ENCODE assay signal across 23 cellular contexts in genomic region chr1:167033646-167034045, GRCh38. TPM values are rescaled to one million over a fixed set of nuclear protein-coding genes. Genes with fewer than 3 reads are reported as not detected.
DNase-seq lines count a peak whose midpoint lies in the region; ATAC-seq, FAIRE-seq and TF ChIP-seq lines count a peak whose summit lies in the region.
"Had no signal": no experiment of that assay in that cellular context is flagged by ENCODE, and none has a peak within 500 bp of the region (broad histone marks: within the 10 kb centered on the region; RNA-seq: fewer than 3 reads in every experiment).

No MANE protein-coding gene starts in this region.

- H3K4me1 ChIP-seq in liver (ENCODE audit: control insufficient read depth in 4 of 4, insufficient read depth in 4 of 4, low read length in 3 of 4) (peaks cover 0 to 9% (median 0%) of the 10 kb centered on the region in 4 donors), HepG2 (ENCODE audit: insufficient read depth, low read length) (no peaks in the 10 kb centered on the region), spleen (no peaks in the 10 kb centered on the region)

- TF ChIP-seq CTCF in liver (IDR thresholded peaks at IDR 0.05; ENCODE audit: low read depth, low read length, missing input control) (no peak), HepG2 (CRISPR knock-in tag; IDR thresholded peaks at IDR 0.05) (no peak), bronchial epithelial cell (IDR thresholded peaks at IDR 0.05; ENCODE audit: insufficient read depth, low read length, severe bottlenecking) (no peak), spleen (IDR thresholded peaks at IDR 0.05 in 8 of 11, conservative IDR thresholded peaks at IDR 0.05 in 3 of 11) (no peak)
- no peak for TF ChIP-seq CTCF in CD4-positive, alpha-beta T cell (IDR thresholded peaks at IDR 0.05)

- BruUV-seq in HepG2 (replicated peaks; lab: Mats Ljungman, UMichigan), result no TSS peak

- POLR2A ChIA-PET in HepG2 (lab: Yijun Ruan, JAX), result no interaction called here
- POLR2A ChIA-PET in CD4-positive, alpha-beta T cell (lab: Charles Lee), result interaction anchor here (0.6 to 0.7 kb wide), 3 partner anchors 42 to 96 kb away, joined by 3 read pairs; no protein-coding TSS in a partner anchor

- no peak overlapping the region for H2AFZ ChIP-seq in HepG2 (ENCODE audit: low read length)

- no peaks in the 10 kb centered on the region for H3K4me1 Mint-ChIP-seq in CD4-positive, alpha-beta T cell (ENCODE audit: low read depth)

- H3K27ac Mint-ChIP-seq in CD4-positive, alpha-beta T cell, result no peak overlapping the region
- H3K27ac Mint-ChIP-seq: HFFc6 had no signal

- WGBS in liver, result 35% methylated on average over 2 of the region's 2 CpGs
- WGBS in HepG2 (ENCODE audit: low lambda C conversion rate), result 3% methylated on average over 2 of the region's 2 CpGs
- 68 to 81% (median 74%) methylated on average over 2 of the region's 2 CpGs for WGBS in spleen, 5 donors

- H3K27me3 Mint-ChIP-seq in CD4-positive, alpha-beta T cell, result peaks cover 3% of the 10 kb centered on the region

- TF ChIP-seq EP300 in HepG2 (IDR thresholded peaks at IDR 0.05; ENCODE audit: low read depth in 2 of 2, low read length in 2 of 2) (no peak), HepG2 (CRISPR knock-in tag; IDR thresholded peaks at IDR 0.05; ENCODE audit: borderline replicate concordance) (no peak)

- no peak overlapping the region for H3K4me2 ChIP-seq in HepG2 (ENCODE audit: low read depth, low read length)
- H3K4me2 ChIP-seq: KMS-11 had no signal

- TF ChIP-seq RAD21 in liver (IDR thresholded peaks at IDR 0.05), result no peak
- TF ChIP-seq RAD21 in HepG2 (CRISPR knock-in tag; IDR thresholded peaks at IDR 0.05), result no peak

- no peak overlapping the region for H3K4me3 ChIP-seq in liver (ENCODE audit: low read depth in 1 of 3, low read length in 3 of 3)
- no peak overlapping the region for H3K4me3 ChIP-seq in HepG2 (replicated peaks in 1 of 3; ENCODE audit: insufficient read depth in 1 of 3, low read depth in 2 of 3, low read length in 3 of 3)
- no peak overlapping the region for H3K4me3 ChIP-seq in bronchial epithelial cell (ENCODE audit: low read depth, low read length)
- no peak overlapping the region for H3K4me3 ChIP-seq in spleen
- H3K4me3 ChIP-seq: SK-N-MC had no signal

- no peaks in the 10 kb centered on the region for H3K79me2 ChIP-seq in HepG2 (ENCODE audit: insufficient read depth, low read length)

- no peaks in the 10 kb centered on the region for H4K20me1 ChIP-seq in HepG2 (ENCODE audit: insufficient read depth, low read length)

- H3K27ac ChIP-seq in liver (ENCODE audit: low read depth in 1 of 2, low read length in 2 of 2) (no peak overlapping the region), HepG2 (ENCODE audit: extremely low read length, insufficient read depth, low read length) (no peak overlapping the region), spleen (no peak overlapping the region)
- no peak overlapping the region for H3K27ac ChIP-seq in CD4-positive, alpha-beta T cell (ENCODE audit: low read depth, low read length)
- H3K27ac ChIP-seq: 22Rv1, C4-2B, KMS-11, SK-N-MC had no signal

- H3K9me3 Mint-ChIP-seq in CD4-positive, alpha-beta T cell, result no peaks in the 10 kb centered on the region
- H3K9me3 Mint-ChIP-seq: HFFc6 had no signal

- DNase-seq in NCI-H1092 treated with DMSO at 0.1 percent for 48 hours (lab: John Stamatoyannopoulos, UW), result peak; percentile 12
- no peak for DNase-seq in NCI-H1092 (lab: John Stamatoyannopoulos, UW)
- DNase-seq in HepG2 (ENCODE audit: low spot score), result no peak
- DNase-seq in bronchial epithelial cell (ENCODE audit: low read depth), result no peak
- no peak for DNase-seq in cerebellar cortex (ENCODE audit: low spot score)
- DNase-seq in CD4-positive, alpha-beta T cell, result no peak
- DNase-seq in spleen, result no peak
- DNase-seq: AML-193; DMS79 treated with DMSO at 0.1 percent for 48 hours; HFFc6; MV-4-11; NCI-H2029 treated with DMSO at 0.1 percent for 48 hours; NCI-H446; NCI-H69; NK-92 treated with Interleukin-12 subunit alpha and Interleukin-12 subunit beta, amount 100 ng/mL, for 24 hours; SHP77 had no signal

- H3K4me3 Mint-ChIP-seq in CD4-positive, alpha-beta T cell, result no peak overlapping the region
- H3K4me3 Mint-ChIP-seq: HFFc6 had no signal

- no peak for ATAC-seq in HepG2
- no peak for ATAC-seq in CD4-positive, alpha-beta T cell (ENCODE audit: poor library complexity)

- H3K27me3 ChIP-seq in liver (ENCODE audit: control insufficient read depth in 4 of 4, insufficient read depth in 4 of 4, low read length in 3 of 4) (no peaks in the 10 kb centered on the region), HepG2 (ENCODE audit: control insufficient read depth in 1 of 2, insufficient read depth in 2 of 2, low read length in 2 of 2) (no peaks in the 10 kb centered on the region), bronchial epithelial cell (ENCODE audit: control insufficient read depth, insufficient read depth, low read length) (peaks cover 3% of the 10 kb centered on the region), spleen (replicated peaks in 1 of 7) (peaks cover 0 to 18% (median 0%) of the 10 kb centered on the region in 7 donors)
- no peaks in the 10 kb centered on the region for H3K27me3 ChIP-seq in CD4-positive, alpha-beta T cell (ENCODE audit: control insufficient read depth, insufficient read depth, low read length)

- in situ Hi-C loops in HepG2 (cut with HindIII; ENCODE audit: extremely low pct_ligation_motif_present, low pct_unique_long_range_greater_than_20kb), result no loop called here

- H3K9ac ChIP-seq in liver (ENCODE audit: low read depth in 1 of 2, low read length in 2 of 2), result no peak overlapping the region
- H3K9ac ChIP-seq in HepG2 (ENCODE audit: insufficient read depth, low read depth, low read length), result no peak overlapping the region
- H3K9ac ChIP-seq: KMS-11 had no signal

- FAIRE-seq in HepG2 (lab: Jason Lieb, UNC), result no peak
- FAIRE-seq in bronchial epithelial cell (lab: Jason Lieb, UNC), result peak; percentile 52
- FAIRE-seq: H54, RCC 7860 had no signal

- CTCF ChIA-PET in HepG2 (lab: Yijun Ruan, JAX; ENCODE audit: low intra/inter-chr PET ratio, low total read pairs), result no interaction called here
- CTCF ChIA-PET in CD4-positive, alpha-beta T cell (lab: Charles Lee), result no interaction called here

- TF ChIP-seq POLR2A in HepG2 (IDR thresholded peaks at IDR 0.05; ENCODE audit: insufficient read depth in 1 of 2, low read depth in 2 of 2, low read length in 2 of 2), result no peak
- no peak for TF ChIP-seq POLR2A in spleen (IDR thresholded peaks at IDR 0.05)

- intact Hi-C loops in HepG2 (cut with micrococcal nuclease; ENCODE audit: unreplicated experiment), result no loop called here
- intact Hi-C loops in CD4-positive, alpha-beta T cell (cut with DNase I, micrococcal nuclease), result no loop called here
- intact Hi-C loops in spleen (cut with DNase I; ENCODE audit: low total_unique reads), result no loop called here

- H3K36me3 Mint-ChIP-seq in CD4-positive, alpha-beta T cell (ENCODE audit: low read depth), result no peaks in the 10 kb centered on the region

- H3K9me3 ChIP-seq in liver (ENCODE audit: control insufficient read depth in 4 of 4, low read length in 3 of 4), result no peaks in the 10 kb centered on the region
- H3K9me3 ChIP-seq in HepG2 (ENCODE audit: low read length), result no peaks in the 10 kb centered on the region
- no peaks in the 10 kb centered on the region for H3K9me3 ChIP-seq in CD4-positive, alpha-beta T cell (ENCODE audit: control insufficient read depth, low read length)
- H3K9me3 ChIP-seq in spleen, result peaks cover 0 to 5% (median 0%) of the 10 kb centered on the region in 8 donors

- H3K36me3 ChIP-seq in liver (ENCODE audit: control insufficient read depth in 4 of 4, insufficient read depth in 3 of 4, low read depth in 1 of 4, low read length in 3 of 4) (no peaks in the 10 kb centered on the region), HepG2 (replicated peaks in 1 of 2; ENCODE audit: control insufficient read depth in 1 of 2, insufficient read depth in 2 of 2, low read length in 2 of 2) (no peaks in the 10 kb centered on the region), bronchial epithelial cell (ENCODE audit: control insufficient read depth, insufficient read depth, low read length) (no peaks in the 10 kb centered on the region), spleen (no peaks in the 10 kb centered on the region)

RNA-seq across cellular contexts. Expression of gene MAEL, which starts 44.6 kb away (rescaled TPM):
- total RNA-seq in liver, result under 1 TPM in 1 of 2 donors, not detected in 1; 0.14 TPM
- polyA plus RNA-seq in liver, result under 1 TPM in 1 of 2 donors, not detected in 1; 0.23 TPM
- total RNA-seq in HepG2 (2016; rRNA removed; fragmentation: Illumina TruSeq; extraction: Trizol), result not detected in 2 replicates
- not detected in 2 replicates for total RNA-seq in HepG2 (2016; cell fraction: cytosol; rRNA removed; fragmentation: Illumina TruSeq; extraction: Trizol; ENCODE audit: low read depth)
- not detected in 2 replicates for total RNA-seq in HepG2 (2016; cell fraction: insoluble cytoplasmic fraction; rRNA removed; fragmentation: Illumina TruSeq; extraction: Trizol)
- total RNA-seq in HepG2 (2016; cell fraction: membrane; rRNA removed; fragmentation: Illumina TruSeq; extraction: Trizol), result not detected in 2 replicates
- not detected in 2 replicates for total RNA-seq in HepG2 (2016; cell fraction: nucleus; rRNA removed; fragmentation: Illumina TruSeq; extraction: Trizol)
- not detected in 2 replicates for polyA plus RNA-seq in HepG2 (2011; rRNA removed)
- polyA plus RNA-seq in HepG2 (2011; cell fraction: cytosol; rRNA removed), result not detected in 2 replicates
- not detected in 2 replicates for polyA plus RNA-seq in HepG2 (2011; cell fraction: nucleus; rRNA removed)
- not detected in 2 replicates for polyA plus RNA-seq in HepG2 (2012)
- polyA plus RNA-seq in HepG2 (2016; cell fraction: cytosol; fragmentation: Illumina TruSeq; extraction: Trizol; ENCODE audit: low read depth), result not detected in 2 replicates
- not detected in 2 replicates for polyA plus RNA-seq in HepG2 (2016; cell fraction: insoluble cytoplasmic fraction; fragmentation: Illumina TruSeq; extraction: Trizol; ENCODE audit: low read depth)
- not detected in 2 replicates for polyA plus RNA-seq in HepG2 (2016; cell fraction: membrane; fragmentation: Illumina TruSeq; extraction: Trizol; ENCODE audit: low read depth)
- not detected in 2 replicates for polyA plus RNA-seq in HepG2 (2016; cell fraction: nucleus; fragmentation: Illumina TruSeq; extraction: Trizol; ENCODE audit: insufficient read depth, low read depth)
- polyA minus RNA-seq in HepG2 (2011; rRNA and poly(A)+ RNA removed; ENCODE audit: low replicate concordance), result not detected in 2 replicates
- polyA minus RNA-seq in HepG2 (2011; cell fraction: cytosol; rRNA and poly(A)+ RNA removed), result not detected in 2 replicates
- polyA minus RNA-seq in HepG2 (2011; cell fraction: nucleus; rRNA and poly(A)+ RNA removed), result not detected in 2 replicates
- total RNA-seq in bronchial epithelial cell, result not detected in 2 replicates
- total RNA-seq in CD4-positive, alpha-beta T cell, result not detected
- total RNA-seq in spleen, result not detected
- polyA plus RNA-seq in spleen, result under 1 TPM in 1 of 3 donors, not detected in 2; 0.05 TPM
- total RNA-seq: HFFc6 had no signal

RNA-seq across cellular contexts. Expression of gene GPA33, which starts 56.5 kb away (rescaled TPM):
- under 1 TPM; 0.08 to 0.19 TPM for total RNA-seq in liver
- under 1 TPM in 1 of 2 donors, not detected in 1; 0.03 TPM for polyA plus RNA-seq in liver
- not detected in 2 replicates for total RNA-seq in HepG2 (2016; rRNA removed; fragmentation: Illumina TruSeq; extraction: Trizol)
- not detected in 2 replicates for total RNA-seq in HepG2 (2016; cell fraction: cytosol; rRNA removed; fragmentation: Illumina TruSeq; extraction: Trizol; ENCODE audit: low read depth)
- not detected in 2 replicates for total RNA-seq in HepG2 (2016; cell fraction: insoluble cytoplasmic fraction; rRNA removed; fragmentation: Illumina TruSeq; extraction: Trizol)
- not detected in 2 replicates for total RNA-seq in HepG2 (2016; cell fraction: membrane; rRNA removed; fragmentation: Illumina TruSeq; extraction: Trizol)
- total RNA-seq in HepG2 (2016; cell fraction: nucleus; rRNA removed; fragmentation: Illumina TruSeq; extraction: Trizol), result not detected in 2 replicates
- not detected in 2 replicates for polyA plus RNA-seq in HepG2 (2011; rRNA removed)
- polyA plus RNA-seq in HepG2 (2011; cell fraction: cytosol; rRNA removed), result not detected in 2 replicates
- polyA plus RNA-seq in HepG2 (2011; cell fraction: nucleus; rRNA removed), result not detected in 2 replicates
- polyA plus RNA-seq in HepG2 (2012), result not detected in 2 replicates
- not detected in 2 replicates for polyA plus RNA-seq in HepG2 (2016; cell fraction: cytosol; fragmentation: Illumina TruSeq; extraction: Trizol; ENCODE audit: low read depth)
- not detected in 2 replicates for polyA plus RNA-seq in HepG2 (2016; cell fraction: insoluble cytoplasmic fraction; fragmentation: Illumina TruSeq; extraction: Trizol; ENCODE audit: low read depth)
- not detected in 2 replicates for polyA plus RNA-seq in HepG2 (2016; cell fraction: membrane; fragmentation: Illumina TruSeq; extraction: Trizol; ENCODE audit: low read depth)
- not detected in 2 replicates for polyA plus RNA-seq in HepG2 (2016; cell fraction: nucleus; fragmentation: Illumina TruSeq; extraction: Trizol; ENCODE audit: insufficient read depth, low read depth)
- not detected in 2 replicates for polyA minus RNA-seq in HepG2 (2011; rRNA and poly(A)+ RNA removed; ENCODE audit: low replicate concordance)
- polyA minus RNA-seq in HepG2 (2011; cell fraction: cytosol; rRNA and poly(A)+ RNA removed), result not detected in 2 replicates
- polyA minus RNA-seq in HepG2 (2011; cell fraction: nucleus; rRNA and poly(A)+ RNA removed), result not detected in 2 replicates
- total RNA-seq in bronchial epithelial cell, result not detected in 2 replicates
- 1 to 10 TPM; 4.8 to 5.0 TPM for total RNA-seq in CD4-positive, alpha-beta T cell
- total RNA-seq in spleen, result 1 to 10 TPM in 4 of 7 donors, under 1 TPM in 3; 0.54 to 1.4 (median 1.0) TPM
- polyA plus RNA-seq in spleen, result under 1 TPM; 0.07 to 0.85 (median 0.16) TPM
- total RNA-seq: HFFc6 had no signal

RNA-seq across cellular contexts. Expression of gene ILDR2, which starts 58.3 kb away (rescaled TPM):
- total RNA-seq in liver (1 to 10 TPM in 1 of 2 donors, under 1 TPM in 1; 0.09 to 7.4 TPM), HepG2 (2016; rRNA removed; fragmentation: Illumina TruSeq; extraction: Trizol) (0.04 and 0.17 TPM in 2 replicates), bronchial epithelial cell (not detected in 2 replicates), spleen (1 to 10 TPM in 1 of 7 donors, under 1 TPM in 6; 0.17 to 1.4 (median 0.41) TPM)
- polyA plus RNA-seq in liver (under 1 TPM; 0.42 to 0.46 TPM), HepG2 (2011; rRNA removed) (0.10 TPM in 1 of 2 replicates, not detected in the other), spleen (under 1 TPM; under 0.01 to 0.13 (median 0.05) TPM)
- not detected in 2 replicates for total RNA-seq in HepG2 (2016; cell fraction: cytosol; rRNA removed; fragmentation: Illumina TruSeq; extraction: Trizol; ENCODE audit: low read depth)
- 0.10 and 0.13 TPM in 2 replicates for total RNA-seq in HepG2 (2016; cell fraction: insoluble cytoplasmic fraction; rRNA removed; fragmentation: Illumina TruSeq; extraction: Trizol)
- total RNA-seq in HepG2 (2016; cell fraction: membrane; rRNA removed; fragmentation: Illumina TruSeq; extraction: Trizol), result 0.14 and 0.19 TPM in 2 replicates
- 0.09 and 0.13 TPM in 2 replicates for total RNA-seq in HepG2 (2016; cell fraction: nucleus; rRNA removed; fragmentation: Illumina TruSeq; extraction: Trizol)
- polyA plus RNA-seq in HepG2 (2011; cell fraction: cytosol; rRNA removed), result under 0.01 and 0.01 TPM in 2 replicates
- not detected in 2 replicates for polyA plus RNA-seq in HepG2 (2011; cell fraction: nucleus; rRNA removed)
- not detected in 2 replicates for polyA plus RNA-seq in HepG2 (2012)
- 0.07 and 0.08 TPM in 2 replicates for polyA plus RNA-seq in HepG2 (2016; cell fraction: cytosol; fragmentation: Illumina TruSeq; extraction: Trizol; ENCODE audit: low read depth)
- 0.08 TPM in 1 of 2 replicates, not detected in the other for polyA plus RNA-seq in HepG2 (2016; cell fraction: insoluble cytoplasmic fraction; fragmentation: Illumina TruSeq; extraction: Trizol; ENCODE audit: low read depth)
- polyA plus RNA-seq in HepG2 (2016; cell fraction: membrane; fragmentation: Illumina TruSeq; extraction: Trizol; ENCODE audit: low read depth), result 0.07 and 0.10 TPM in 2 replicates
- 0.07 and 0.27 TPM in 2 replicates for polyA plus RNA-seq in HepG2 (2016; cell fraction: nucleus; fragmentation: Illumina TruSeq; extraction: Trizol; ENCODE audit: insufficient read depth, low read depth)
- not detected in 2 replicates for polyA minus RNA-seq in HepG2 (2011; rRNA and poly(A)+ RNA removed; ENCODE audit: low replicate concordance)
- not detected in 2 replicates for polyA minus RNA-seq in HepG2 (2011; cell fraction: cytosol; rRNA and poly(A)+ RNA removed)
- polyA minus RNA-seq in HepG2 (2011; cell fraction: nucleus; rRNA and poly(A)+ RNA removed), result under 0.01 TPM in 1 of 2 replicates, not detected in the other
- total RNA-seq in CD4-positive, alpha-beta T cell, result under 1 TPM; 0.47 to 0.67 TPM
- total RNA-seq: HFFc6 had no signal
